Comparison of ENCODE assay signal across 18 cellular contexts in genomic region chr13:103948477-103948876, GRCh38.
"Had no signal": no experiment of that assay in that cellular context is flagged by ENCODE, and none has a peak within 500 bp of the region (broad histone marks: within the 10 kb centered on the region; RNA-seq: fewer than 3 reads in every experiment).

No MANE protein-coding gene starts in this region.

- H3K27me3 ChIP-seq: gastrocnemius medialis, neural progenitor cell, stomach, upper lobe of left lung had no signal

- H3K27me3 Mint-ChIP-seq: activated CD4-positive, alpha-beta T cell treated with anti-CD3 and anti-CD28 coated beads, Interleukin-2, amount 10 ng/mL, durations not matched to agents 7 days and 5 days; activated naive CD4-positive, alpha-beta T cell treated with anti-CD3 and anti-CD28 coated beads, Interleukin-2, amount 50 U/mL, for 24 hours had no signal

- ATAC-seq: gastrocnemius medialis, left lobe of liver, sciatic nerve had no signal

- H3K27ac ChIP-seq: gastrocnemius medialis, neural progenitor cell, stomach, upper lobe of left lung had no signal

- H3K9me3 Mint-ChIP-seq: activated naive CD4-positive, alpha-beta T cell treated with anti-CD3 and anti-CD28 coated beads, Interleukin-2, amount 50 U/mL, for 24 hours; neural progenitor cell had no signal

- H3K4me3 ChIP-seq: gastrocnemius medialis, lung, neural progenitor cell, smooth muscle cell, stomach, upper lobe of left lung had no signal

- H3K4me2 ChIP-seq: neural progenitor cell, smooth muscle cell had no signal

- H3K4me1 Mint-ChIP-seq: activated CD4-positive, alpha-beta T cell treated with anti-CD3 and anti-CD28 coated beads, Interleukin-2, amount 10 ng/mL, durations not matched to agents 7 days and 5 days; activated naive CD4-positive, alpha-beta T cell treated with anti-CD3 and anti-CD28 coated beads, Interleukin-2, amount 50 U/mL, for 24 hours; neural progenitor cell had no signal

- H3K9ac ChIP-seq: neural progenitor cell had no signal

- DNase-seq: activated CD4-positive, alpha-beta T cell treated with anti-CD3 and anti-CD28 coated beads, Interleukin-2, amount 10 ng/mL, durations not matched to agents 7 days and 5 days; activated CD4-positive, CD25-positive, alpha-beta regulatory T cell; activated gamma-delta T cell; caudate nucleus; gastrocnemius medialis; head of caudate nucleus; kidney; stimulated activated CD4-positive, alpha-beta T cell treated with anti-CD3 and anti-CD28 coated beads, Interleukin-4, amount 100 ng/mL, for 1 hour; stomach; T-helper 1 cell; T-helper 9 cell; upper lobe of left lung had no signal

- H3K27ac Mint-ChIP-seq: activated CD4-positive, alpha-beta T cell treated with anti-CD3 and anti-CD28 coated beads, Interleukin-2, amount 10 ng/mL, durations not matched to agents 7 days and 5 days; activated naive CD4-positive, alpha-beta T cell treated with anti-CD3 and anti-CD28 coated beads, Interleukin-2, amount 50 U/mL, for 24 hours; neural progenitor cell had no signal

- H3K36me3 ChIP-seq: gastrocnemius medialis, neural progenitor cell, stomach, upper lobe of left lung had no signal

- H3K4me1 ChIP-seq: gastrocnemius medialis, neural progenitor cell, stomach, upper lobe of left lung had no signal

- H3K36me3 Mint-ChIP-seq: activated naive CD4-positive, alpha-beta T cell treated with anti-CD3 and anti-CD28 coated beads, Interleukin-2, amount 50 U/mL, for 24 hours; neural progenitor cell had no signal

- H3K4me3 Mint-ChIP-seq: activated CD4-positive, alpha-beta T cell treated with anti-CD3 and anti-CD28 coated beads, Interleukin-2, amount 10 ng/mL, durations not matched to agents 7 days and 5 days; activated naive CD4-positive, alpha-beta T cell treated with anti-CD3 and anti-CD28 coated beads, Interleukin-2, amount 50 U/mL, for 24 hours; neural progenitor cell had no signal
